16 cellular contexts compared by ENCODE assay signal in the genomic region with DNA sequence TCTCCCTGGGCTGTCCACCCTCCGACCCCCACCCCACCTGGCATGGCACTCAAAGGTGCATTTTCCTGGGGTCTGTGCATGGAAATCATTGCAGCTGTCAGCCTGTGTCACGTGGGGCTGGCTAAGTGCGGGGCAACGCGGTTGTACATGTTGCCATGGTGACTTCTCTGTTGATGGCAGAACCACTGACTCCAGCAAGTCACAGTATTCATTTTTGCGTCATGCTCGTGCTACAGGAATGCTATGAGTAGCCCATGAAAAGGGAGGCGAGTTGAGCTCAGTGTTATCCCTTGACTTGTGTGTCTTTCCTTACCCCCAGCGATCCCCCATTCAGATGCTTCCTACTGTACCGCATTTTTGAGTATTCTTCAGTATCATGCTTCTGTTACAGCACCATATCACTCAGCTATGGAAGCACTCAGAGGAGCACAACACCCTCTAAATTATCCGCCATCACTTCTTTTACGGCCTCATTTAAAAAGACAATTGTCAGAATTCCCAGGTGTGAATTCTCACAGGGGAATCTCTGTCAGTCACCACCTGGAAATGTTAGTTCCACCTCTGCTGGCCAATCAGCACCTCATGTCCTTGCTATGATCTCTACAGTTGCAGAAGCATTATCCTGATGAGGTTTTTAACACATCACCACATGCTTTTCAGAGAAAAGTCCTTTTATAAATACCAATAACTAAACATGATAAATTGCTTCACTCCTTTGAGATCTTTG.
DNase-seq lines count a peak whose midpoint lies in the region; ATAC-seq and TF ChIP-seq lines count a peak whose summit lies in the region.
"Had no signal": no experiment of that assay in that cellular context is flagged by ENCODE, and none has a peak within 500 bp of the region (broad histone marks: within the 10 kb centered on the region; RNA-seq: fewer than 3 reads in every experiment).

No MANE protein-coding gene starts in this region.

- DNase-seq in LHCN-M2 (ENCODE audit: low read depth) (peak; percentile 5), head of caudate nucleus (peak in 41 of 42 donors; percentile 39 to 79 (median 57)), nucleus accumbens (lab: John Stamatoyannopoulos, UW) (peak in 30 of 56 donors; percentile 10 to 75 (median 32)), DMS 273 (lab: John Stamatoyannopoulos, UW; ENCODE audit: unreplicated experiment) (no peak)
- no peak for DNase-seq in stimulated activated CD4-positive, alpha-beta T cell treated with anti-CD3 and anti-CD28 coated beads, Interleukin-1b, Interleukin-23, amount 100 ng/mL, for 48 hours
- DNase-seq: activated CD4-positive, alpha-beta T cell treated with anti-CD3 and anti-CD28 coated beads, Interleukin-2, amount 50 U/mL, for 48 hours; activated naive CD4-positive, alpha-beta T cell treated with Interleukin-2 at 50 U/mL for 16 hours; activated T-cell treated with anti-CD3 and anti-CD28 coated beads, Interleukin-2, amount 50 U/mL, for 1 hour; colonic mucosa; foreskin melanocyte; GOT3; left lung; stimulated activated CD4-positive, alpha-beta T cell treated with anti-CD3 and anti-CD28 coated beads, Interleukin-4, amount 100 ng/mL, for 1 hour; SW 1271 had no signal

- ATAC-seq in SK-N-SH treated with all-trans-retinoic acid at 6 μM for 48 hours: peak; percentile 81
- ATAC-seq in HG03378 (IDR thresholded peaks at IDR 0.05; ENCODE audit: unreplicated experiment): no peak
- ATAC-seq: left lung had no signal

- intact Hi-C loops in head of caudate nucleus (cut with DNase I): no loop called here

TF ChIP-seq in SK-N-SH treated with all-trans-retinoic acid at 6 μM for 48 hours, 23 proteins besides CTCF, POLR2A, EP300 and RAD21:
- TF ChIP-seq ZNF8 (CRISPR knock-in tag; IDR thresholded peaks at IDR 0.05): no peak
- TF ChIP-seq ESRRG (CRISPR knock-in tag; IDR thresholded peaks at IDR 0.05): no peak
- no peak for TF ChIP-seq ARNTL (CRISPR knock-in tag; IDR thresholded peaks at IDR 0.05; ENCODE audit: borderline replicate concordance, low read depth)
- TF ChIP-seq PPARA (CRISPR knock-in tag; IDR thresholded peaks at IDR 0.05; ENCODE audit: borderline replicate concordance): no peak
- TF ChIP-seq TOX (CRISPR knock-in tag; IDR thresholded peaks at IDR 0.05; ENCODE audit: borderline replicate concordance): no peak
- no peak for TF ChIP-seq ISL1 (CRISPR knock-in tag; IDR thresholded peaks at IDR 0.05)
- TF ChIP-seq GLIS3 (CRISPR knock-in tag; IDR thresholded peaks at IDR 0.05): no peak
- TF ChIP-seq RARB (CRISPR knock-in tag; IDR thresholded peaks at IDR 0.05): no peak
- no peak for TF ChIP-seq OSR1 (CRISPR knock-in tag; IDR thresholded peaks at IDR 0.05)
- TF ChIP-seq TCF4 (CRISPR knock-in tag; IDR thresholded peaks at IDR 0.05; ENCODE audit: borderline replicate concordance): no peak
- TF ChIP-seq, protein P1, sequence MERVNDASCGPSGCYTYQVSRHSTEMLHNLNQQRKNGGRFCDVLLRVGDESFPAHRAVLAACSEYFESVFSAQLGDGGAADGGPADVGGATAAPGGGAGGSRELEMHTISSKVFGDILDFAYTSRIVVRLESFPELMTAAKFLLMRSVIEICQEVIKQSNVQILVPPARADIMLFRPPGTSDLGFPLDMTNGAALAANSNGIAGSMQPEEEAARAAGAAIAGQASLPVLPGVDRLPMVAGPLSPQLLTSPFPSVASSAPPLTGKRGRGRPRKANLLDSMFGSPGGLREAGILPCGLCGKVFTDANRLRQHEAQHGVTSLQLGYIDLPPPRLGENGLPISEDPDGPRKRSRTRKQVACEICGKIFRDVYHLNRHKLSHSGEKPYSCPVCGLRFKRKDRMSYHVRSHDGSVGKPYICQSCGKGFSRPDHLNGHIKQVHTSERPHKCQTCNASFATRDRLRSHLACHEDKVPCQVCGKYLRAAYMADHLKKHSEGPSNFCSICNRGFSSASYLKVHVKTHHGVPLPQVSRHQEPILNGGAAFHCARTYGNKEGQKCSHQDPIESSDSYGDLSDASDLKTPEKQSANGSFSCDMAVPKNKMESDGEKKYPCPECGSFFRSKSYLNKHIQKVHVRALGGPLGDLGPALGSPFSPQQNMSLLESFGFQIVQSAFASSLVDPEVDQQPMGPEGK (CRISPR knock-in tag; IDR thresholded peaks at IDR 0.05; ENCODE audit: borderline replicate concordance): no peak
TF ChIP-seq in SK-N-SH treated with all-trans-retinoic acid at 6 μM for 48 hours: peak in this region for 0.

Comparison
In these comparisons a context has a peak if more than half of its experiments do, and no peak if none do; other contexts are left out.
1. DNase-seq: peak in LHCN-M2 (single experiment), head of caudate nucleus (41 of 42) and nucleus accumbens (30 of 56); none in stimulated activated CD4-positive, alpha-beta T cell treated with anti-CD3 and anti-CD28 coated beads, Interleukin-1b, Interleukin-23, amount 100 ng/mL, for 48 hours (single experiment) and DMS 273 (single experiment).